ENCODE assay signal across 26 cellular contexts in genomic region chr9:98303556-98304125, GRCh38. TPM values are rescaled to one million over a fixed set of nuclear protein-coding genes. Genes with fewer than 3 reads are reported as not detected.
DNase-seq lines count a peak whose midpoint lies in the region; ATAC-seq, FAIRE-seq and TF ChIP-seq lines count a peak whose summit lies in the region.
"Had no signal": no experiment of that assay in that cellular context is flagged by ENCODE, and none has a peak within 500 bp of the region (broad histone marks: within the 10 kb centered on the region; RNA-seq: fewer than 3 reads in every experiment).

No MANE protein-coding gene starts in this region.

- no peaks in the 10 kb centered on the region for H3K36me3 Mint-ChIP-seq in neural crest cell (ENCODE audit: low read depth)
- H3K36me3 Mint-ChIP-seq: CD14-positive monocyte had no signal

- 86% methylated on average over 9 of the region's 9 CpGs; no CpG with 5 or more reads in 1 of the 2 experiments for WGBS in H1 (ENCODE audit: extremely low coverage in 1 of 2, insufficient coverage in 1 of 2, insufficient read length in 1 of 2, insufficient replicate concordance in 2 of 2, low coverage in 1 of 2, low lambda C conversion rate in 2 of 2, missing lambda C conversion rate in 1 of 2), 2 experiments
- 75 to 82% (median 80%) methylated on average over 8 to 9 of the region's 9 CpGs for WGBS in stomach, 5 donors

- H3K9me3 ChIP-seq in SJCRH30 (replicated peaks) (no peaks in the 10 kb centered on the region), H1 (ENCODE audit: insufficient read depth in 2 of 2, low read depth in 1 of 2, low read length in 1 of 2) (no peaks in the 10 kb centered on the region), stomach (no peaks in the 10 kb centered on the region)
- H3K9me3 ChIP-seq: BE2C, HAP-1 had no signal

- no peak overlapping the region for H4K5ac ChIP-seq in H1 (ENCODE audit: insufficient read length, low read depth, low read length)

- CTCF ChIA-PET in H1 (lab: Charles Lee; ENCODE audit: partially characterized antibody): interaction anchor here (0.8 to 1.9 kb wide), 6 partner anchors 9 to 62 kb away, joined by 3 to 11 read pairs (median 3); no protein-coding TSS in a partner anchor

- 0 out of 2 replicates have a peak overlapping the region, but pooled peaks have one; percentile 44 for H2BK20ac ChIP-seq in H1 (ENCODE audit: low read length)

- TF ChIP-seq EP300 in H1 (IDR thresholded peaks at IDR 0.05; ENCODE audit: borderline replicate concordance in 1 of 2, low read depth in 2 of 2, low read length in 2 of 2) (no peak), stomach (IDR thresholded peaks at IDR 0.05) (no peak)

- no peak overlapping the region for H3K14ac ChIP-seq in H1 (ENCODE audit: insufficient read length)

- FAIRE-seq in H1 (lab: Jason Lieb, UNC): no peak
- FAIRE-seq: GM18507 had no signal

- H3K27ac ChIP-seq in SJCRH30 (no peak overlapping the region), H1 (ENCODE audit: low read depth, low read length) (no peak overlapping the region), stomach (no peak overlapping the region)
- H3K27ac ChIP-seq: GM23248, KMS-11 had no signal

- H3K27me3 Mint-ChIP-seq in neural crest cell (ENCODE audit: low read depth): no peaks in the 10 kb centered on the region

- H2AFZ ChIP-seq in H1 (ENCODE audit: low read length): no peak overlapping the region
- H2AFZ ChIP-seq: GM23248 had no signal

- no peak overlapping the region for H3K9ac ChIP-seq in H1 (replicated peaks in 1 of 4; ENCODE audit: extremely low read depth in 1 of 4, low read depth in 3 of 4, low read length in 3 of 4)
- H3K9ac ChIP-seq: GM23248, KMS-11 had no signal

- peak; percentile 34 for DNase-seq in COLO668 (lab: John Stamatoyannopoulos, UW; ENCODE audit: unreplicated experiment)
- DNase-seq in SJCRH30: peak; percentile 13 to 44
- DNase-seq in H1 (ENCODE audit: low read depth in 1 of 2, low spot score in 2 of 2): no peak
- peak; percentile 10 for DNase-seq in neural crest cell (ENCODE audit: low read depth, low spot score)
- DNase-seq in nucleus accumbens (lab: John Stamatoyannopoulos, UW): no peak
- no peak for DNase-seq in stomach
- no peak for DNase-seq in pons (ENCODE audit: low spot score)
- DNase-seq: 8988T, ACHN, BE2C, GM23248, HFFc6, IMR-90, MM.1S, NCI-H1694 treated with DMSO at 0.1 percent for 48 hours, NCI-H2081, NCI-H226, NCI-H510A, NCI-H69, RPMI8226, SHP77 had no signal

- H3K4me1 ChIP-seq in SJCRH30 (no peaks in the 10 kb centered on the region), H1 (replicated peaks in 1 of 4; ENCODE audit: control insufficient read depth in 3 of 4, insufficient read depth in 4 of 4, low read length in 3 of 4) (no peaks in the 10 kb centered on the region; a peak in 1 of 7 replicates), stomach (peaks cover 0 to 8% (median 0%) of the 10 kb centered on the region in 4 donors)
- H3K4me1 ChIP-seq: HAP-1 had no signal

- H4K8ac ChIP-seq in H1 (ENCODE audit: extremely low read depth, insufficient read depth, low read length): no peak overlapping the region

- ATAC-seq in GM21423 (IDR thresholded peaks at IDR 0.05; ENCODE audit: unreplicated experiment): no peak

- H3K79me1 ChIP-seq in H1 (ENCODE audit: low read depth, low read length): no peaks in the 10 kb centered on the region

- no peak overlapping the region for H2BK5ac ChIP-seq in H1 (ENCODE audit: low read depth, low read length)

- H3K4ac ChIP-seq in H1 (replicated peaks; ENCODE audit: insufficient read length, low read depth, low read length): no peak overlapping the region

- H3K23ac ChIP-seq in H1 (ENCODE audit: insufficient read length): no peak overlapping the region

- TF ChIP-seq CTCF in H1 (IDR thresholded peaks at IDR 0.05; ENCODE audit: control extremely low read depth in 1 of 3, insufficient read depth in 1 of 3, low read depth in 1 of 3, low read length in 3 of 3) (no peak), neural crest cell (conservative IDR thresholded peaks at IDR 0.05) (no peak), stomach (IDR thresholded peaks at IDR 0.05) (no peak)

- POLR2A ChIA-PET in H1 (lab: Charles Lee; ENCODE audit: partially characterized antibody): interaction anchor here (0.7 kb wide), 1 partner anchor 100 kb away, joined by 3 read pairs; no protein-coding TSS in a partner anchor

- TF ChIP-seq RAD21 in H1 (IDR thresholded peaks at IDR 0.05 in 1 of 2, conservative IDR thresholded peaks at IDR 0.05 in 1 of 2; ENCODE audit: low read depth in 2 of 2, low read length in 2 of 2): no peak

- no peaks in the 10 kb centered on the region for H3K79me2 ChIP-seq in H1 (ENCODE audit: control insufficient read depth in 1 of 2, insufficient read depth in 2 of 2, low read length in 2 of 2)

- H3K36me3 ChIP-seq in SJCRH30: no peaks in the 10 kb centered on the region
- H3K36me3 ChIP-seq in H1 (ENCODE audit: control insufficient read depth in 2 of 4, insufficient read depth in 4 of 4, low read length in 3 of 4): no peaks in the 10 kb centered on the region
- no peaks in the 10 kb centered on the region for H3K36me3 ChIP-seq in stomach
- H3K36me3 ChIP-seq: BE2C, HAP-1 had no signal

- peak overlapping the region; percentile 6 for H3K27ac Mint-ChIP-seq in neural crest cell (ENCODE audit: unreplicated experiment)
- H3K27ac Mint-ChIP-seq: CD14-positive monocyte, HFFc6 had no signal

- H3K56ac ChIP-seq in H1 (replicated peaks; ENCODE audit: insufficient read length, low read depth, low read length): no peak overlapping the region

- H4K20me1 ChIP-seq in H1 (replicated peaks in 1 of 2; ENCODE audit: control insufficient read depth in 1 of 2, insufficient read depth in 2 of 2, low read length in 2 of 2): no peaks in the 10 kb centered on the region

- no peak overlapping the region for H3K4me2 ChIP-seq in H1 (ENCODE audit: insufficient read depth in 1 of 2, low read depth in 2 of 2, low read length in 2 of 2)
- H3K4me2 ChIP-seq: KMS-11 had no signal

- H3K4me3 Mint-ChIP-seq in neural crest cell: no peak overlapping the region
- H3K4me3 Mint-ChIP-seq: CD14-positive monocyte, HFFc6 had no signal

- H4K91ac ChIP-seq in H1 (replicated peaks; ENCODE audit: insufficient read length, low read length): no peak overlapping the region

- no peak overlapping the region for H2BK120ac ChIP-seq in H1 (replicated peaks; ENCODE audit: low read depth, low read length)

- H3K27me3 ChIP-seq in SJCRH30: peaks cover 3% of the 10 kb centered on the region; the same call in 1 of the 2 replicates
- H3K27me3 ChIP-seq in H1 (replicated peaks in 1 of 4; ENCODE audit: control insufficient read depth in 3 of 4, extremely low read depth in 1 of 4, insufficient read depth in 3 of 4, low read length in 3 of 4): peaks cover 0 to 2% (median 0%) of the 10 kb centered on the region in 4 experiments; a peak in 1 of 7 replicates
- no peaks in the 10 kb centered on the region for H3K27me3 ChIP-seq in stomach
- H3K27me3 ChIP-seq: BE2C had no signal

- H3K18ac ChIP-seq in H1 (ENCODE audit: extremely low read depth, low read length): no peak overlapping the region

- H2BK12ac ChIP-seq in H1 (ENCODE audit: low read depth, low read length): no peak overlapping the region

- no peak overlapping the region for H2BK15ac ChIP-seq in H1 (ENCODE audit: low read length)

- H2AK5ac ChIP-seq in H1 (ENCODE audit: low read depth, low read length): no peak overlapping the region

- no peaks in the 10 kb centered on the region for H3K9me3 Mint-ChIP-seq in neural crest cell
- H3K9me3 Mint-ChIP-seq: HFFc6 had no signal

- TF ChIP-seq POLR2A in H1 (IDR thresholded peaks at IDR 0.05; ENCODE audit: control extremely low read depth in 1 of 2, low read depth in 2 of 2, low read length in 2 of 2): no peak
- TF ChIP-seq POLR2A in stomach (IDR thresholded peaks at IDR 0.05): no peak

- intact Hi-C loops in stomach (cut with DNase I; ENCODE audit: low total_unique reads): no loop called here

- peaks cover 16% of the 10 kb centered on the region for H3K4me1 Mint-ChIP-seq in neural crest cell

- H3K23me2 ChIP-seq in H1 (ENCODE audit: low read depth, low read length): no peaks in the 10 kb centered on the region

- no peak overlapping the region for H3K4me3 ChIP-seq in SJCRH30
- H3K4me3 ChIP-seq in H1 (ENCODE audit: extremely low read depth in 1 of 4, insufficient read depth in 2 of 4, low read depth in 3 of 4, low read length in 4 of 4): no peak overlapping the region
- H3K4me3 ChIP-seq in stomach: no peak overlapping the region
- H3K4me3 ChIP-seq: GM23248, HAP-1 had no signal

TF ChIP-seq in H1, 55 proteins besides CTCF, POLR2A, EP300 and RAD21:
- TF ChIP-seq SAP30 (IDR thresholded peaks at IDR 0.05; ENCODE audit: insufficient read depth, insufficient replicate concordance, low read length) (no peak), TBP (IDR thresholded peaks at IDR 0.05; ENCODE audit: low read depth, low read length) (no peak), KDM1A (IDR thresholded peaks at IDR 0.05; ENCODE audit: borderline replicate concordance, low read length) (no peak), SP1 (IDR thresholded peaks at IDR 0.05; ENCODE audit: low read depth, low read length) (no peak), MAFK (IDR thresholded peaks at IDR 0.05; ENCODE audit: low read depth, low read length) (no peak), CHD2 (IDR thresholded peaks at IDR 0.05; ENCODE audit: low read length) (no peak), EGR1 (IDR thresholded peaks at IDR 0.05; ENCODE audit: borderline replicate concordance, low read depth, low read length) (no peak), SRF (IDR thresholded peaks at IDR 0.05; ENCODE audit: low read depth, low read length) (no peak), ATF3 (IDR thresholded peaks at IDR 0.05; ENCODE audit: insufficient read depth, low read depth, low read length) (no peak), NRF1 (IDR thresholded peaks at IDR 0.05; ENCODE audit: low read depth, low read length) (no peak)

RNA-seq across cellular contexts. Expression of gene TBC1D2, which starts 48.2 kb away (rescaled TPM):
- 1.4 and 1.8 TPM in 2 replicates for total RNA-seq in SJCRH30 (2014; rRNA removed; shearing (Covaris generic))
- 7.4 and 8.0 TPM in 2 replicates for total RNA-seq in H1 (2021; fragmentation: NEBNext Ultra II Directional; extraction: Animal tissue kit (Norgen Biotek cat#: 25700))
- polyA plus RNA-seq in H1 (2011; rRNA removed) (7.4 and 10.9 TPM in 2 replicates), stomach (10 to 100 TPM in 1 of 3 donors, 1 to 10 TPM in 2; 6.4 to 28.5 (median 7.8) TPM)
- 7.7 TPM for polyA plus RNA-seq in H1 (2011; cell fraction: cytosol; rRNA removed)
- 15.0 TPM for polyA plus RNA-seq in H1 (2011; cell fraction: nucleus; rRNA removed)
- polyA plus RNA-seq in H1 (2012, experiment 1 of 2): 4.2 to 6.0 TPM (median 4.9 TPM) in 4 replicates
- 4.4 TPM for polyA plus RNA-seq in H1 (2012, experiment 2 of 2)
- 7.4 TPM for polyA plus RNA-seq in H1 (2013, experiment 1 of 2)
- polyA plus RNA-seq in H1 (2013, experiment 2 of 2): 6.9 TPM
- 7.0 and 7.4 TPM in 2 replicates for polyA minus RNA-seq in H1 (2011; rRNA and poly(A)+ RNA removed)
- 4.3 TPM for polyA minus RNA-seq in H1 (2011; cell fraction: cytosol; rRNA and poly(A)+ RNA removed)
- 8.0 TPM for polyA minus RNA-seq in H1 (2011; cell fraction: nucleus; rRNA and poly(A)+ RNA removed)
- total RNA-seq in neural crest cell (2.2 and 2.4 TPM in 2 replicates), stomach (10 to 100 TPM in 3 of 5 donors, 1 to 10 TPM in 2; 2.9 to 36.4 (median 24.0) TPM)

Comparison
In these comparisons a context has a peak if more than half of its experiments do, and no peak if none do; other contexts are left out.
1. DNase-seq: peak in COLO668 (single experiment), SJCRH30 (2 of 2) and neural crest cell (single experiment); none in H1 (0 of 2), nucleus accumbens (0 of 56), stomach (single experiment) and pons (single experiment).